11 cellular contexts compared by ENCODE assay signal in genomic region chr14:90291699-90292098, GRCh38.
"Had no signal": no experiment of that assay in that cellular context is flagged by ENCODE, and none has a peak within 500 bp of the region (broad histone marks: within the 10 kb centered on the region; RNA-seq: fewer than 3 reads in every experiment).

No MANE protein-coding gene starts in this region.

- H3K4me2 ChIP-seq: hepatocyte had no signal

- H3K27ac Mint-ChIP-seq: nephron had no signal

- H3K4me3 Mint-ChIP-seq: nephron had no signal

- H3K27me3 ChIP-seq: hepatocyte, sigmoid colon, stomach, testis had no signal

- H3K9me3 Mint-ChIP-seq: nephron had no signal

- DNase-seq: activated CD4-positive, CD25-positive, alpha-beta regulatory T cell treated with anti-CD3 and anti-CD28 coated beads, Interleukin-2, amount 50 U/mL, for 72 hours; kidney; sigmoid colon; stimulated activated CD4-positive, alpha-beta T cell treated with anti-CD3 and anti-CD28 coated beads, Interleukin-1b, Interleukin-23, amount 100 ng/mL, for 48 hours; stomach; T-helper 1 cell; T1000 had no signal

- H3K4me3 ChIP-seq: hepatocyte, sigmoid colon, stomach, testis had no signal

- ATAC-seq: SK-N-SH treated with all-trans-retinoic acid at 6 μM for 48 hours had no signal

- H3K27ac ChIP-seq: hepatocyte, sigmoid colon, stomach, testis had no signal

- H3K4me1 Mint-ChIP-seq: nephron had no signal

- H3K79me2 ChIP-seq: hepatocyte had no signal
